In the genomic region with DNA sequence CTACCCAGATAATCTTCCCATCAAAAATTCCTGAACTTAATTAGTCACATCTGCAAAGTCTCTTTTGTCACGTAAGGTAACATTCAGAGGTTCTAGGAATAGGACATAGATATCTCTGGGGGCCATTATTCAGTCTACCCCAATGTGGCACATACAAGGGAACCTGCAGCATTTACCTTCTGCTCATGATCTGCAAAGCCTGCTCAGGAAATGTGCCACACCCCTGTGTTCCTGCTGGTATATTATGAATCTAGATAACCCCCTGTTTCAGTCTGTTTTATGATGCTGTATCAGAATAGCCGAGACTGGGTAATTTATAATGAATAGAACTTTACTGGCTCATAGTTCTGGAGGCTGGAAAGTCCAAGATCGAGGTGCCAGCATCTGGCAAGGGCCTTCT, we compare ENCODE assay signal across 26 cellular contexts.
DNase-seq lines count a peak whose midpoint lies in the region; ATAC-seq and TF ChIP-seq lines count a peak whose summit lies in the region.
"Had no signal": no experiment of that assay in that cellular context is flagged by ENCODE, and none has a peak within 500 bp of the region (broad histone marks: within the 10 kb centered on the region; RNA-seq: fewer than 3 reads in every experiment).

No MANE protein-coding gene starts in this region.

- no peak overlapping the region for H3K4me3 Mint-ChIP-seq in activated CD8-positive, alpha-beta T cell treated with anti-CD3 and anti-CD28 coated beads for 36 hours
- no peak overlapping the region for H3K4me3 Mint-ChIP-seq in activated CD8-positive, alpha-beta T cell treated with anti-CD3 and anti-CD28 coated beads, Interleukin-2, amount 10 ng/mL, durations not matched to agents 7 days and 5 days
- peak overlapping the region in 6 of 7 donors; percentile 50 to 84 (median 67) for H3K4me3 Mint-ChIP-seq in CD8-positive, alpha-beta memory T cell
- peak overlapping the region; percentile 35 for H3K4me3 Mint-ChIP-seq in activated naive CD8-positive, alpha-beta T cell treated with anti-CD3 and anti-CD28 coated beads, Interleukin-2, amount 10 ng/mL, durations not matched to agents 7 days and 5 days
- H3K4me3 Mint-ChIP-seq in naive thymus-derived CD4-positive, alpha-beta T cell = peak overlapping the region; percentile 66 to 86 (median 80)
- H3K4me3 Mint-ChIP-seq: H9, nephron progenitor cell had no signal

- H3K27ac ChIP-seq in CD8-positive, alpha-beta memory T cell (ENCODE audit: low read depth, low read length) = no peak overlapping the region
- peak overlapping the region; percentile 60 for H3K27ac ChIP-seq in naive thymus-derived CD4-positive, alpha-beta T cell (ENCODE audit: low read depth, low read length)
- H3K27ac ChIP-seq in uterus = no peak overlapping the region
- H3K27ac ChIP-seq: brain microvascular endothelial cell, ovary, suprapubic skin had no signal

- POLR2A ChIA-PET in activated CD8-positive, alpha-beta T cell treated with anti-CD3 and anti-CD28 coated beads for 36 hours (lab: Charles Lee) = no interaction called here
- POLR2A ChIA-PET in activated CD8-positive, alpha-beta T cell treated with anti-CD3 and anti-CD28 coated beads, Interleukin-2, amount 10 ng/mL, durations not matched to agents 7 days and 5 days (lab: Charles Lee) = no interaction called here
- POLR2A ChIA-PET in CD8-positive, alpha-beta memory T cell (lab: Charles Lee) = interaction anchor here (0.9 kb wide), 1 partner anchor 24 kb away, joined by 3 read pairs; no protein-coding TSS in a partner anchor
- POLR2A ChIA-PET in activated naive CD8-positive, alpha-beta T cell treated with anti-CD3 and anti-CD28 coated beads, Interleukin-2, amount 10 ng/mL, durations not matched to agents 7 days and 5 days (lab: Charles Lee) = interaction anchor here (1.6 kb wide), 1 partner anchor 20 kb away, joined by 3 read pairs; no protein-coding TSS in a partner anchor
- POLR2A ChIA-PET in naive thymus-derived CD4-positive, alpha-beta T cell (lab: Charles Lee) = interaction anchor here (0.8 to 2.0 kb wide), 5 partner anchors 13 to 1024 kb away, joined by 3 to 8 read pairs (median 4); no protein-coding TSS in a partner anchor

- no peak for TF ChIP-seq POLR2A in uterus (IDR thresholded peaks at IDR 0.05)

- CTCF ChIA-PET in activated CD8-positive, alpha-beta T cell treated with anti-CD3 and anti-CD28 coated beads for 36 hours (lab: Charles Lee) = no interaction called here
- CTCF ChIA-PET in activated CD8-positive, alpha-beta T cell treated with anti-CD3 and anti-CD28 coated beads, Interleukin-2, amount 10 ng/mL, durations not matched to agents 7 days and 5 days (lab: Charles Lee) = interaction anchor here (1.4 kb wide), 1 partner anchor 20 kb away, joined by 4 read pairs; no protein-coding TSS in a partner anchor
- CTCF ChIA-PET in CD8-positive, alpha-beta memory T cell (lab: Charles Lee) = interaction anchor here (1.0 to 1.4 kb wide), 3 partner anchors 102 to 418 kb away, joined by 3 to 5 read pairs (median 4); no protein-coding TSS in a partner anchor
- CTCF ChIA-PET in naive thymus-derived CD4-positive, alpha-beta T cell (lab: Charles Lee) = interaction anchor here (1.2 kb wide), 1 partner anchor 90 kb away, joined by 3 read pairs; no protein-coding TSS in a partner anchor

- peak overlapping the region; percentile 27 for H3K4me3 ChIP-seq in CD8-positive, alpha-beta memory T cell (ENCODE audit: low read length)
- peak overlapping the region; percentile 35 for H3K4me3 ChIP-seq in naive thymus-derived CD4-positive, alpha-beta T cell (ENCODE audit: low read length)
- H3K4me3 ChIP-seq in uterus = no peak overlapping the region
- H3K4me3 ChIP-seq: ovary, suprapubic skin had no signal

- no peaks in the 10 kb centered on the region for H3K36me3 Mint-ChIP-seq in activated CD8-positive, alpha-beta T cell treated with anti-CD3 and anti-CD28 coated beads for 36 hours (ENCODE audit: low read depth)
- no peaks in the 10 kb centered on the region for H3K36me3 Mint-ChIP-seq in activated CD8-positive, alpha-beta T cell treated with anti-CD3 and anti-CD28 coated beads, Interleukin-2, amount 10 ng/mL, durations not matched to agents 7 days and 5 days (ENCODE audit: low read depth)
- H3K36me3 Mint-ChIP-seq in CD8-positive, alpha-beta memory T cell = peaks cover 0 to 6% (median 0%) of the 10 kb centered on the region in 3 donors
- H3K36me3 Mint-ChIP-seq in activated naive CD8-positive, alpha-beta T cell treated with anti-CD3 and anti-CD28 coated beads, Interleukin-2, amount 10 ng/mL, durations not matched to agents 7 days and 5 days = peaks cover 4% of the 10 kb centered on the region
- H3K36me3 Mint-ChIP-seq in naive thymus-derived CD4-positive, alpha-beta T cell = peaks cover 0 to 16% (median 0%) of the 10 kb centered on the region in 5 donors

- intact Hi-C loops in activated CD8-positive, alpha-beta T cell treated with anti-CD3 and anti-CD28 coated beads for 36 hours (cut with micrococcal nuclease) = no loop called here
- intact Hi-C loops in naive thymus-derived CD4-positive, alpha-beta T cell (cut with micrococcal nuclease) = loop anchor here in 1 of 2 donors (1.0 to 5.0 kb wide), 7 partner anchors 13 to 258 kb away; no protein-coding TSS in a partner anchor
- intact Hi-C loops in uterus (cut with DNase I; ENCODE audit: low total_unique reads) = no loop called here

- no peaks in the 10 kb centered on the region for H3K9me3 ChIP-seq in CD8-positive, alpha-beta memory T cell (ENCODE audit: low read length)
- H3K9me3 ChIP-seq in naive thymus-derived CD4-positive, alpha-beta T cell (ENCODE audit: control insufficient read depth in 2 of 3, low read length in 3 of 3) = no peaks in the 10 kb centered on the region
- no peaks in the 10 kb centered on the region for H3K9me3 ChIP-seq in uterus
- H3K9me3 ChIP-seq: BE2C, ovary, suprapubic skin had no signal

- peaks cover 54% of the 10 kb centered on the region for H3K4me1 ChIP-seq in CD8-positive, alpha-beta memory T cell (ENCODE audit: insufficient read depth, low read length)
- peaks cover 21 to 54% of the 10 kb centered on the region in 2 donors for H3K4me1 ChIP-seq in naive thymus-derived CD4-positive, alpha-beta T cell (ENCODE audit: control insufficient read depth in 2 of 2, insufficient read depth in 2 of 2, low read length in 2 of 2)
- no peaks in the 10 kb centered on the region for H3K4me1 ChIP-seq in uterus

- peak overlapping the region; percentile 22 for H3K27ac Mint-ChIP-seq in activated CD8-positive, alpha-beta T cell treated with anti-CD3 and anti-CD28 coated beads for 36 hours
- no peak overlapping the region for H3K27ac Mint-ChIP-seq in activated CD8-positive, alpha-beta T cell treated with anti-CD3 and anti-CD28 coated beads, Interleukin-2, amount 10 ng/mL, durations not matched to agents 7 days and 5 days
- peak overlapping the region; percentile 59 to 95 (median 90) for H3K27ac Mint-ChIP-seq in CD8-positive, alpha-beta memory T cell
- H3K27ac Mint-ChIP-seq in activated naive CD8-positive, alpha-beta T cell treated with anti-CD3 and anti-CD28 coated beads, Interleukin-2, amount 10 ng/mL, durations not matched to agents 7 days and 5 days = peak overlapping the region; percentile 5
- H3K27ac Mint-ChIP-seq in naive thymus-derived CD4-positive, alpha-beta T cell = peak overlapping the region; percentile 65 to 98 (median 95)
- H3K27ac Mint-ChIP-seq: H9, nephron progenitor cell had no signal

- no peak for ATAC-seq in activated CD8-positive, alpha-beta T cell treated with anti-CD3 and anti-CD28 coated beads for 36 hours
- no peak for ATAC-seq in activated CD8-positive, alpha-beta T cell treated with anti-CD3 and anti-CD28 coated beads, Interleukin-2, amount 10 ng/mL, durations not matched to agents 7 days and 5 days
- ATAC-seq in activated naive CD8-positive, alpha-beta T cell treated with anti-CD3 and anti-CD28 coated beads, Interleukin-2, amount 10 ng/mL, durations not matched to agents 7 days and 5 days (ENCODE audit: low read depth) = no peak
- ATAC-seq in naive thymus-derived CD4-positive, alpha-beta T cell = peak; percentile 32
- ATAC-seq: esophagus mucosa, left lobe of liver had no signal

- DNase-seq in activated CD8-positive, alpha-beta T cell treated with anti-CD3 and anti-CD28 coated beads for 36 hours = no peak
- no peak for DNase-seq in activated CD8-positive, alpha-beta T cell treated with anti-CD3 and anti-CD28 coated beads, Interleukin-2, amount 10 ng/mL, durations not matched to agents 7 days and 5 days
- peak in 1 of 5 donors; percentile 26 for DNase-seq in CD8-positive, alpha-beta memory T cell
- DNase-seq in activated naive CD8-positive, alpha-beta T cell treated with anti-CD3 and anti-CD28 coated beads, Interleukin-2, amount 10 ng/mL, durations not matched to agents 7 days and 5 days = no peak
- peak in 6 of 9 donors; percentile 24 to 45 (median 34) for DNase-seq in naive thymus-derived CD4-positive, alpha-beta T cell
- DNase-seq in dermis blood vessel endothelial cell (no peak), GM03348 (ENCODE audit: low spot score) (no peak), uterus (no peak)
- DNase-seq: activated CD4-positive, alpha-beta T cell treated with anti-CD3 and anti-CD28 coated beads, Interleukin-2, amount 50 U/mL, for 1 hour; BE2C; brain microvascular endothelial cell; Calu3; effector CD8-positive, alpha-beta T cell; foreskin melanocyte; H9; NCI-H1048; NCI-H524; nephron progenitor cell; NK-92 treated with Interleukin-12 subunit alpha and Interleukin-12 subunit beta, amount 100 ng/mL, for 24 hours; ovary; retina; small intestine; stimulated activated CD4-positive, alpha-beta T cell treated with anti-CD3 and anti-CD28 coated beads, Interleukin-1b, Interleukin-23, amount 100 ng/mL, for 48 hours had no signal

- no peaks in the 10 kb centered on the region for H3K9me3 Mint-ChIP-seq in activated CD8-positive, alpha-beta T cell treated with anti-CD3 and anti-CD28 coated beads for 36 hours
- no peaks in the 10 kb centered on the region for H3K9me3 Mint-ChIP-seq in activated CD8-positive, alpha-beta T cell treated with anti-CD3 and anti-CD28 coated beads, Interleukin-2, amount 10 ng/mL, durations not matched to agents 7 days and 5 days (ENCODE audit: insufficient read depth)
- no peaks in the 10 kb centered on the region for H3K9me3 Mint-ChIP-seq in CD8-positive, alpha-beta memory T cell
- H3K9me3 Mint-ChIP-seq in activated naive CD8-positive, alpha-beta T cell treated with anti-CD3 and anti-CD28 coated beads, Interleukin-2, amount 10 ng/mL, durations not matched to agents 7 days and 5 days = peaks cover 3% of the 10 kb centered on the region
- peaks cover 0 to 9% (median 0%) of the 10 kb centered on the region in 11 donors for H3K9me3 Mint-ChIP-seq in naive thymus-derived CD4-positive, alpha-beta T cell

- H3K4me1 Mint-ChIP-seq in activated CD8-positive, alpha-beta T cell treated with anti-CD3 and anti-CD28 coated beads for 36 hours (ENCODE audit: low read depth) = peaks cover 47% of the 10 kb centered on the region
- H3K4me1 Mint-ChIP-seq in activated CD8-positive, alpha-beta T cell treated with anti-CD3 and anti-CD28 coated beads, Interleukin-2, amount 10 ng/mL, durations not matched to agents 7 days and 5 days (ENCODE audit: low read depth) = peaks cover 37% of the 10 kb centered on the region
- peaks cover 46 to 59% (median 57%) of the 10 kb centered on the region in 3 donors for H3K4me1 Mint-ChIP-seq in CD8-positive, alpha-beta memory T cell
- peaks cover 40% of the 10 kb centered on the region for H3K4me1 Mint-ChIP-seq in activated naive CD8-positive, alpha-beta T cell treated with anti-CD3 and anti-CD28 coated beads, Interleukin-2, amount 10 ng/mL, durations not matched to agents 7 days and 5 days
- H3K4me1 Mint-ChIP-seq in naive thymus-derived CD4-positive, alpha-beta T cell = peaks cover 34 to 82% (median 70%) of the 10 kb centered on the region in 7 donors

- no peaks in the 10 kb centered on the region for H3K36me3 ChIP-seq in CD8-positive, alpha-beta memory T cell (ENCODE audit: insufficient read depth, low read length)
- H3K36me3 ChIP-seq in naive thymus-derived CD4-positive, alpha-beta T cell (ENCODE audit: control insufficient read depth in 2 of 3, insufficient read depth in 3 of 3, low read length in 3 of 3) = no peaks in the 10 kb centered on the region
- H3K36me3 ChIP-seq in uterus = no peaks in the 10 kb centered on the region
- H3K36me3 ChIP-seq: BE2C, brain microvascular endothelial cell, ovary, suprapubic skin had no signal

- no peaks in the 10 kb centered on the region for H3K27me3 ChIP-seq in CD8-positive, alpha-beta memory T cell (ENCODE audit: insufficient read depth, low read length, poor library complexity, severe bottlenecking)
- no peaks in the 10 kb centered on the region for H3K27me3 ChIP-seq in naive thymus-derived CD4-positive, alpha-beta T cell (ENCODE audit: control insufficient read depth in 2 of 2, insufficient read depth in 2 of 2, low read length in 2 of 2)
- no peaks in the 10 kb centered on the region for H3K27me3 ChIP-seq in uterus
- H3K27me3 ChIP-seq: BE2C, brain microvascular endothelial cell, ovary, suprapubic skin had no signal

- no peak for TF ChIP-seq CTCF in activated CD8-positive, alpha-beta T cell treated with anti-CD3 and anti-CD28 coated beads for 36 hours (IDR thresholded peaks at IDR 0.05)
- no peak for TF ChIP-seq CTCF in uterus (IDR thresholded peaks at IDR 0.05)

- H3K27me3 Mint-ChIP-seq in activated CD8-positive, alpha-beta T cell treated with anti-CD3 and anti-CD28 coated beads for 36 hours = no peaks in the 10 kb centered on the region
- no peaks in the 10 kb centered on the region for H3K27me3 Mint-ChIP-seq in activated CD8-positive, alpha-beta T cell treated with anti-CD3 and anti-CD28 coated beads, Interleukin-2, amount 10 ng/mL, durations not matched to agents 7 days and 5 days (ENCODE audit: low read depth)
- H3K27me3 Mint-ChIP-seq in CD8-positive, alpha-beta memory T cell = no peaks in the 10 kb centered on the region
- H3K27me3 Mint-ChIP-seq in activated naive CD8-positive, alpha-beta T cell treated with anti-CD3 and anti-CD28 coated beads, Interleukin-2, amount 10 ng/mL, durations not matched to agents 7 days and 5 days = no peaks in the 10 kb centered on the region
- no peaks in the 10 kb centered on the region for H3K27me3 Mint-ChIP-seq in naive thymus-derived CD4-positive, alpha-beta T cell

Comparison
In these comparisons a context has a peak if more than half of its experiments do, and no peak if none do; other contexts are left out.
1. DNase-seq: peak in naive thymus-derived CD4-positive, alpha-beta T cell (6 of 9); none in activated CD8-positive, alpha-beta T cell treated with anti-CD3 and anti-CD28 coated beads for 36 hours (single experiment), activated CD8-positive, alpha-beta T cell treated with anti-CD3 and anti-CD28 coated beads, Interleukin-2, amount 10 ng/mL, durations not matched to agents 7 days and 5 days (single experiment), activated naive CD8-positive, alpha-beta T cell treated with anti-CD3 and anti-CD28 coated beads, Interleukin-2, amount 10 ng/mL, durations not matched to agents 7 days and 5 days (single experiment), dermis blood vessel endothelial cell (single experiment), GM03348 (single experiment) and uterus (0 of 2).
2. H3K4me3 Mint-ChIP-seq: peak in CD8-positive, alpha-beta memory T cell (6 of 7), activated naive CD8-positive, alpha-beta T cell treated with anti-CD3 and anti-CD28 coated beads, Interleukin-2, amount 10 ng/mL, durations not matched to agents 7 days and 5 days (single experiment) and naive thymus-derived CD4-positive, alpha-beta T cell (10 of 10); none in activated CD8-positive, alpha-beta T cell treated with anti-CD3 and anti-CD28 coated beads for 36 hours (single experiment) and activated CD8-positive, alpha-beta T cell treated with anti-CD3 and anti-CD28 coated beads, Interleukin-2, amount 10 ng/mL, durations not matched to agents 7 days and 5 days (single experiment).
3. H3K4me3 ChIP-seq: peak in CD8-positive, alpha-beta memory T cell (single experiment) and naive thymus-derived CD4-positive, alpha-beta T cell (single experiment); none in uterus (0 of 2).
4. POLR2A ChIA-PET loops: an anchor here in CD8-positive, alpha-beta memory T cell (0.9 kb wide), activated naive CD8-positive, alpha-beta T cell treated with anti-CD3 and anti-CD28 coated beads, Interleukin-2, amount 10 ng/mL, durations not matched to agents 7 days and 5 days (1.6 kb wide) and naive thymus-derived CD4-positive, alpha-beta T cell (0.8 to 2.0 kb wide); none called in activated CD8-positive, alpha-beta T cell treated with anti-CD3 and anti-CD28 coated beads for 36 hours and activated CD8-positive, alpha-beta T cell treated with anti-CD3 and anti-CD28 coated beads, Interleukin-2, amount 10 ng/mL, durations not matched to agents 7 days and 5 days.